8 cellular contexts compared by ENCODE assay signal in the genomic region with DNA sequence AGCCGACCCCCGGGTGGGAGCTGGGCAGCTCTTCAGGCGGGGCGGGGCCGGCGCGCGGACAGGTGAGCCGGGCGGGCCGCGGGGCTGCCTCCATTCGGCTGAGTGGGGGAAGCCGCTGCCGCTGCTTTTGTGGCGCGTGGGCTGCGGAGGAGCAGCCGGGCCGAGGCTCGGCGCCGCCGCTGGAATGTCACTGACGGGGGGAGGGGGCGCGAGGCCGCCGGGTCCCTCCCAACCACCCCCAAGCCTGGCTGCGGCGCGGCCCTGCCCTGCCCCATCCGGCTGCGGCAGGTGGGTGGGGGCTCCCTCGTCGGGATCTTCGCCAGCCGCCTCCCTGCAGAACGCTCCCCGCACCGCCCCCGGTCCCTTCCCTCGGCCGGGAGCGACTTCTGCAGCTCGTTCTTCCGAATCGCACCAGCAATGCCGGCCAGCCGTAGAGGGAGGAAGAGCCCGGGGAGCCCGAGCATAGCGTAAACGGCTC. TPM values are rescaled to one million over a fixed set of nuclear protein-coding genes. Genes with fewer than 3 reads are reported as not detected.
DNase-seq lines count a peak whose midpoint lies in the region; ATAC-seq, FAIRE-seq and TF ChIP-seq lines count a peak whose summit lies in the region.

No MANE protein-coding gene starts in this region.

- peak; percentile 14 for ATAC-seq in CD8-positive, alpha-beta T cell
- ATAC-seq in HG03432 (IDR thresholded peaks at IDR 0.05; ENCODE audit: unreplicated experiment) (peak; percentile 38), right lobe of liver (peak; percentile 23 to 58 (median 44))

- DNase-seq in CD8-positive, alpha-beta T cell, result peak in 4 of 7 experiments; percentile 31 to 56 (median 45)
- DNase-seq in GM19239 (ENCODE audit: insufficient read length, low spot score), result peak; percentile 27
- peak; percentile 49 for DNase-seq in SK-N-DZ (ENCODE audit: low spot score)
- peak; percentile 53 for DNase-seq in cerebellum (ENCODE audit: low spot score)
- DNase-seq in right lobe of liver, result peak; percentile 63 to 75 (median 69)
- peak; percentile 41 to 48 for DNase-seq in stimulated activated CD4-positive, alpha-beta T cell treated with anti-CD3 and anti-CD28 coated beads, Interleukin-4, amount 100 ng/mL, for 4 hours
- DNase-seq in NCI-H187 treated with DMSO at 0.1 percent for 48 hours (lab: John Stamatoyannopoulos, UW), result no peak

- H3K4me1 Mint-ChIP-seq in CD8-positive, alpha-beta T cell (ENCODE audit: low read depth), result peaks cover 24% of the 10 kb centered on the region

- H3K4me1 ChIP-seq in CD8-positive, alpha-beta T cell (ENCODE audit: insufficient read depth, low read length), result peaks cover 58% of the 10 kb centered on the region
- peaks cover 0 to 46% (median 15%) of the 10 kb centered on the region in 4 donors for H3K4me1 ChIP-seq in right lobe of liver

- no peaks in the 10 kb centered on the region for H3K9me3 ChIP-seq in CD8-positive, alpha-beta T cell (ENCODE audit: low read length)
- no peaks in the 10 kb centered on the region for H3K9me3 ChIP-seq in right lobe of liver

- H3K4me3 Mint-ChIP-seq in CD8-positive, alpha-beta T cell, result no peak overlapping the region

- peak overlapping the region; percentile 65 for H3K27ac ChIP-seq in CD8-positive, alpha-beta T cell (ENCODE audit: low read depth, low read length)
- peak overlapping the region; percentile 97 to 98 (median 97) for H3K27ac ChIP-seq in right lobe of liver

- no peaks in the 10 kb centered on the region for H3K27me3 ChIP-seq in CD8-positive, alpha-beta T cell (ENCODE audit: insufficient read depth, low read length)
- H3K27me3 ChIP-seq in right lobe of liver, result no peaks in the 10 kb centered on the region

- H3K36me3 Mint-ChIP-seq in CD8-positive, alpha-beta T cell, result peaks cover 4% of the 10 kb centered on the region

- POLR2A ChIA-PET in CD8-positive, alpha-beta T cell (lab: Charles Lee), result interaction anchor here (0.9 to 4.0 kb wide), 17 partner anchors 10 to 266 kb away, joined by 3 to 18 read pairs (median 5); partner anchors contain the start of genes ENDOG, GLE1, SET and URM1

- intact Hi-C loops in CD8-positive, alpha-beta T cell (cut with DNase I, micrococcal nuclease), result loop anchor here (1.0 to 10.0 kb wide), 11 partner anchors 48 to 940 kb away; partner anchors contain the start of genes GLE1 (in 2 of the 2), ODF2 (in 2 of the 2), SET (in 2 of the 2) and COQ4 (in 1 of the 2)
- intact Hi-C loops in right lobe of liver (cut with DNase I), result no loop called here

- H3K9me3 Mint-ChIP-seq in CD8-positive, alpha-beta T cell, result no peaks in the 10 kb centered on the region

- no peaks in the 10 kb centered on the region for H3K36me3 ChIP-seq in CD8-positive, alpha-beta T cell (ENCODE audit: insufficient read depth, low read length)
- no peaks in the 10 kb centered on the region for H3K36me3 ChIP-seq in right lobe of liver

- no peak overlapping the region for H3K27ac Mint-ChIP-seq in CD8-positive, alpha-beta T cell

- WGBS in right lobe of liver (ENCODE audit: insufficient coverage, low coverage, low lambda C conversion rate, missing lambda C conversion rate), result 0% methylated on average over 4 of the region's 54 CpGs

- FAIRE-seq in GM19239 (lab: Jason Lieb, UNC), result no peak

- CTCF ChIA-PET in CD8-positive, alpha-beta T cell (lab: Charles Lee), result interaction anchor here (0.6 to 1.1 kb wide), 2 partner anchors 17 to 505 kb away, joined by 3 read pairs; no protein-coding TSS in a partner anchor

- H3K27me3 Mint-ChIP-seq in CD8-positive, alpha-beta T cell (ENCODE audit: low read depth), result no peaks in the 10 kb centered on the region

- no peak for TF ChIP-seq CTCF in CD8-positive, alpha-beta T cell (IDR thresholded peaks at IDR 0.05)
- TF ChIP-seq CTCF in right lobe of liver (IDR thresholded peaks at IDR 0.05), result no peak

- H3K4me3 ChIP-seq in CD8-positive, alpha-beta T cell (ENCODE audit: low read depth, low read length), result peak overlapping the region; percentile 76
- H3K4me3 ChIP-seq in right lobe of liver, result peak overlapping the region; percentile 88 to 98 (median 93)

- TF ChIP-seq POLR2A in right lobe of liver (IDR thresholded peaks at IDR 0.05), result no peak

RNA-seq across cellular contexts. Expression of gene SPTAN1, which starts 0.4 kb away (rescaled TPM):
- 100 to 1,000 TPM; 299 to 332 TPM for total RNA-seq in CD8-positive, alpha-beta T cell
- polyA plus RNA-seq in SK-N-DZ (2014; cell fraction: cytosol; rRNA removed), result 59.9 and 65.0 TPM in 2 replicates
- 149 and 265 TPM in 2 replicates for polyA plus RNA-seq in SK-N-DZ (2014; cell fraction: nucleus; rRNA removed)
- 758 TPM for total RNA-seq in cerebellum
- total RNA-seq in right lobe of liver, result 100 to 1,000 TPM in 2 of 6 experiments, 10 to 100 TPM in 4; 74.6 to 141 (median 98.6) TPM

RNA-seq across cellular contexts. Expression of gene GLE1, which starts 48.3 kb away (rescaled TPM):
- 1 to 10 TPM; 6.6 to 8.5 TPM for total RNA-seq in CD8-positive, alpha-beta T cell
- polyA plus RNA-seq in SK-N-DZ (2014; cell fraction: cytosol; rRNA removed), result 31.9 and 33.4 TPM in 2 replicates
- polyA plus RNA-seq in SK-N-DZ (2014; cell fraction: nucleus; rRNA removed), result 15.2 and 17.9 TPM in 2 replicates
- 15.2 TPM for total RNA-seq in cerebellum
- total RNA-seq in right lobe of liver, result 10 to 100 TPM; 10.5 to 15.9 (median 13.2) TPM

Comparison
In these comparisons a context has a peak if more than half of its experiments do, and no peak if none do; other contexts are left out.
1. intact Hi-C loops: an anchor here in CD8-positive, alpha-beta T cell (1.0 to 10.0 kb wide); none called in right lobe of liver.